8 cellular contexts compared by ENCODE assay signal in genomic region chr22:22721681-22722309, GRCh38.
A peak's percentile ranks its signal among the peaks of the same experiment; 100 is the strongest.
DNase-seq lines count a peak whose midpoint lies in the region; ATAC-seq and TF ChIP-seq lines count a peak whose summit lies in the region.

No MANE protein-coding gene starts in this region.

- H3K4me3 ChIP-seq in stomach (no peak overlapping the region), psoas muscle (no peak overlapping the region)

- ATAC-seq in HG02885 (IDR thresholded peaks at IDR 0.05; ENCODE audit: poor library complexity, unreplicated experiment) (peak; percentile 66), psoas muscle (no peak), HG02973 (IDR thresholded peaks at IDR 0.05; ENCODE audit: unreplicated experiment) (no peak)

- no peak for TF ChIP-seq CTCF in stomach (IDR thresholded peaks at IDR 0.05)
- TF ChIP-seq CTCF in psoas muscle (IDR thresholded peaks at IDR 0.05), result no peak

- H3K9me3 ChIP-seq in stomach, result no peaks in the 10 kb centered on the region
- no peaks in the 10 kb centered on the region for H3K9me3 ChIP-seq in psoas muscle

- DNase-seq in activated CD8-positive, alpha-beta memory T cell treated with anti-CD3 and anti-CD28 coated beads for 48 hours (ENCODE audit: low read depth in 2 of 3, low spot score in 2 of 3), result peak in 2 of 3 experiments; percentile 33 to 38
- DNase-seq in glomerular visceral epithelial cell (ENCODE audit: extremely low spot score), result peak; percentile 21
- peak; percentile 47 to 59 for DNase-seq in stimulated activated CD8-positive, alpha-beta memory T cell treated with anti-CD3 and anti-CD28 coated beads, Interleukin-2, amount 100 ng/mL, for 48 hours (ENCODE audit: low read depth in 2 of 2)
- DNase-seq in stomach, result no peak
- no peak for DNase-seq in AG20443 (ENCODE audit: low spot score)
- DNase-seq in psoas muscle, result no peak

- peaks cover 0 to 11% (median 0%) of the 10 kb centered on the region in 3 donors for H3K27me3 ChIP-seq in stomach
- H3K27me3 ChIP-seq in psoas muscle (ENCODE audit: insufficient read depth in 3 of 3, low read length in 2 of 3), result peaks cover 0 to 8% (median 0%) of the 10 kb centered on the region in 3 donors

- H3K4me1 ChIP-seq in stomach, result peaks cover 0 to 5% (median 0%) of the 10 kb centered on the region in 4 donors
- no peaks in the 10 kb centered on the region for H3K4me1 ChIP-seq in psoas muscle

- intact Hi-C loops in stomach (cut with DNase I; ENCODE audit: low total_unique reads), result no loop called here
- intact Hi-C loops in psoas muscle (cut with DNase I), result no loop called here

- WGBS in stomach, 5 donors, result 62 to 78% (median 69%) methylated on average over 5 of the region's 5 CpGs
- 78 to 83% (median 81%) methylated on average over 5 of the region's 5 CpGs for whole genome bisulfite sequencing in psoas muscle, 3 donors

- no peak for TF ChIP-seq POLR2A in stomach (IDR thresholded peaks at IDR 0.05)

- no peak overlapping the region for H3K27ac ChIP-seq in stomach
- H3K27ac ChIP-seq in psoas muscle, result no peak overlapping the region

- TF ChIP-seq EP300 in stomach (IDR thresholded peaks at IDR 0.05), result no peak

- H3K36me3 ChIP-seq in stomach (no peaks in the 10 kb centered on the region), psoas muscle (ENCODE audit: insufficient read depth in 1 of 2, low read depth in 1 of 2) (no peaks in the 10 kb centered on the region)

Comparison
In these comparisons a context has a peak if more than half of its experiments do, and no peak if none do; other contexts are left out.
1. DNase-seq: peak in activated CD8-positive, alpha-beta memory T cell treated with anti-CD3 and anti-CD28 coated beads for 48 hours (2 of 3), glomerular visceral epithelial cell (single experiment) and stimulated activated CD8-positive, alpha-beta memory T cell treated with anti-CD3 and anti-CD28 coated beads, Interleukin-2, amount 100 ng/mL, for 48 hours (2 of 2); none in stomach (single experiment), AG20443 (single experiment) and psoas muscle (0 of 2).